In the genomic region with DNA sequence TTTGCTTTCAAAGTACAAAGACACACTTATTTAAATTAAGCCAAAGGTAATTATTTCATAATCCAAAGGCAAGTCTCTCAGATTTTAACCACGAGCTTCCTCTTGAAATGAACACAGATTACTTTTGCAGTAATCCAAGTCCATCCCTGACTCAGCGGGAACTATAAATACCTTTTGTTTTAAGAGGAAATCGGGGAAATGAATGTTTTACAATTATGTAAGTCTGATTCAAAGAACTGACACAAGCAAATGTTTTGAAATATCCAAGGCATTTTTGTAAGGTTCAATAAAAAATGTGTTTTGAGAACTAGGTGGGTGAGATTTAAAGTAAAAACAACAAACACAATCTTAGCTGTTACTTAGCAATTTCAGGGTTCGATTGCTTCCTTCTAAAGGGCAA, we compare ENCODE assay signal across 9 cellular contexts.
DNase-seq lines count a peak whose midpoint lies in the region; ATAC-seq and TF ChIP-seq lines count a peak whose summit lies in the region.
"Had no signal": no experiment of that assay in that cellular context is flagged by ENCODE, and none has a peak within 500 bp of the region (broad histone marks: within the 10 kb centered on the region; RNA-seq: fewer than 3 reads in every experiment).

No MANE protein-coding gene starts in this region.

- peaks cover 0 to 4% of the 10 kb centered on the region in 2 donors for H3K4me1 ChIP-seq in aorta (ENCODE audit: control insufficient read depth in 1 of 2, insufficient read depth in 2 of 2, low read length in 2 of 2)

- H3K27ac Mint-ChIP-seq in HFFc6 (peak overlapping the region; percentile 52), endothelial cell (ENCODE audit: unreplicated experiment) (no peak overlapping the region), WTC11 (no peak overlapping the region; the same call in 1 of the 2 replicates)
- H3K27ac Mint-ChIP-seq: brain had no signal

- intact Hi-C loops in aorta (cut with DNase I): loop anchor here in 1 of 2 donors (5.0 kb wide), 1 partner anchor 126 kb away; no protein-coding TSS in a partner anchor

- H3K9me3 Mint-ChIP-seq in HFFc6 (no peaks in the 10 kb centered on the region), endothelial cell (ENCODE audit: unreplicated experiment) (no peaks in the 10 kb centered on the region), WTC11 (no peaks in the 10 kb centered on the region; the same call in 1 of the 2 replicates)
- H3K9me3 Mint-ChIP-seq: brain had no signal

- TF ChIP-seq CTCF in AG09319 (IDR thresholded peaks at IDR 0.05; ENCODE audit: low read depth, low read length): no peak
- no peak for TF ChIP-seq CTCF in HFFc6 (IDR thresholded peaks at IDR 0.05)
- no peak for TF ChIP-seq CTCF in cardiac fibroblast (IDR thresholded peaks at IDR 0.05; ENCODE audit: low read depth, low read length)
- no peak for TF ChIP-seq CTCF in endothelial cell (IDR thresholded peaks at IDR 0.05; ENCODE audit: unreplicated experiment)
- TF ChIP-seq CTCF in WTC11 (IDR thresholded peaks at IDR 0.05): no peak

- no peaks in the 10 kb centered on the region for H3K9me3 ChIP-seq in aorta (ENCODE audit: control insufficient read depth, low read length)

- H3K4me1 Mint-ChIP-seq in HFFc6 (ENCODE audit: low read depth) (peaks cover 27% of the 10 kb centered on the region), endothelial cell (ENCODE audit: unreplicated experiment) (peaks cover 6% of the 10 kb centered on the region), WTC11 (peaks cover 16% of the 10 kb centered on the region)

- H3K36me3 Mint-ChIP-seq in HFFc6 (ENCODE audit: low read depth) (no peaks in the 10 kb centered on the region), endothelial cell (ENCODE audit: low read depth, unreplicated experiment) (no peaks in the 10 kb centered on the region), WTC11 (no peaks in the 10 kb centered on the region)
- H3K36me3 Mint-ChIP-seq: brain had no signal

- H3K36me3 ChIP-seq in aorta (ENCODE audit: control insufficient read depth in 1 of 2, insufficient read depth in 2 of 2, low read length in 1 of 2): no peaks in the 10 kb centered on the region

- ATAC-seq in aorta (ENCODE audit: low FRiP score) (no peak), WTC11 (no peak)

- no peaks in the 10 kb centered on the region for H3K27me3 ChIP-seq in aorta (ENCODE audit: control insufficient read depth in 1 of 2, insufficient read depth in 2 of 2, low read length in 1 of 2)

- H3K4me3 ChIP-seq in cardiac fibroblast (replicated peaks in 1 of 2; ENCODE audit: low read depth in 2 of 2, low read length in 2 of 2) (peak overlapping the region in 1 of 2 donors; percentile 9), aorta (ENCODE audit: low read length in 2 of 2) (peak overlapping the region in 1 of 2 donors; percentile 76)

- POLR2A ChIA-PET in WTC11 (lab: Charles Lee): no interaction called here

- peak; percentile 42 for DNase-seq in AG09319 (ENCODE audit: extremely low read depth, low read depth)
- DNase-seq in HFFc6: peak; percentile 20
- DNase-seq in cardiac fibroblast (ENCODE audit: low read depth in 2 of 2): peak; percentile 62 to 85
- DNase-seq in lung microvascular endothelial cell (ENCODE audit: low read depth in 2 of 2): peak; percentile 61 to 81
- DNase-seq in endothelial cell (ENCODE audit: low spot score): no peak
- DNase-seq in NCI-H1694 treated with DMSO at 0.1 percent for 48 hours (lab: John Stamatoyannopoulos, UW): no peak
- no peak for DNase-seq in aorta
- DNase-seq in WTC11 (ENCODE audit: low spot score): no peak

- CTCF ChIA-PET in WTC11 (lab: Charles Lee): no interaction called here

- peaks cover 1% of the 10 kb centered on the region; the same call in 1 of the 2 replicates for H3K27me3 Mint-ChIP-seq in HFFc6 (ENCODE audit: insufficient read depth)
- H3K27me3 Mint-ChIP-seq in endothelial cell (ENCODE audit: unreplicated experiment): no peaks in the 10 kb centered on the region
- H3K27me3 Mint-ChIP-seq in WTC11 (ENCODE audit: low read depth): no peaks in the 10 kb centered on the region

- no peak overlapping the region for H3K27ac ChIP-seq in aorta (ENCODE audit: low read depth in 1 of 2, low read length in 2 of 2)

- peak overlapping the region; percentile 40; the same call in 1 of the 2 replicates for H3K4me3 Mint-ChIP-seq in HFFc6
- H3K4me3 Mint-ChIP-seq in endothelial cell (ENCODE audit: unreplicated experiment): no peak overlapping the region
- no peak overlapping the region for H3K4me3 Mint-ChIP-seq in WTC11
- H3K4me3 Mint-ChIP-seq: brain had no signal

- WGBS in aorta, 2 donors: 3 to 5% methylated on average over 4 of the region's 4 CpGs

TF ChIP-seq in WTC11, 78 proteins besides CTCF, POLR2A, EP300 and RAD21:
- TF ChIP-seq, protein P1, sequence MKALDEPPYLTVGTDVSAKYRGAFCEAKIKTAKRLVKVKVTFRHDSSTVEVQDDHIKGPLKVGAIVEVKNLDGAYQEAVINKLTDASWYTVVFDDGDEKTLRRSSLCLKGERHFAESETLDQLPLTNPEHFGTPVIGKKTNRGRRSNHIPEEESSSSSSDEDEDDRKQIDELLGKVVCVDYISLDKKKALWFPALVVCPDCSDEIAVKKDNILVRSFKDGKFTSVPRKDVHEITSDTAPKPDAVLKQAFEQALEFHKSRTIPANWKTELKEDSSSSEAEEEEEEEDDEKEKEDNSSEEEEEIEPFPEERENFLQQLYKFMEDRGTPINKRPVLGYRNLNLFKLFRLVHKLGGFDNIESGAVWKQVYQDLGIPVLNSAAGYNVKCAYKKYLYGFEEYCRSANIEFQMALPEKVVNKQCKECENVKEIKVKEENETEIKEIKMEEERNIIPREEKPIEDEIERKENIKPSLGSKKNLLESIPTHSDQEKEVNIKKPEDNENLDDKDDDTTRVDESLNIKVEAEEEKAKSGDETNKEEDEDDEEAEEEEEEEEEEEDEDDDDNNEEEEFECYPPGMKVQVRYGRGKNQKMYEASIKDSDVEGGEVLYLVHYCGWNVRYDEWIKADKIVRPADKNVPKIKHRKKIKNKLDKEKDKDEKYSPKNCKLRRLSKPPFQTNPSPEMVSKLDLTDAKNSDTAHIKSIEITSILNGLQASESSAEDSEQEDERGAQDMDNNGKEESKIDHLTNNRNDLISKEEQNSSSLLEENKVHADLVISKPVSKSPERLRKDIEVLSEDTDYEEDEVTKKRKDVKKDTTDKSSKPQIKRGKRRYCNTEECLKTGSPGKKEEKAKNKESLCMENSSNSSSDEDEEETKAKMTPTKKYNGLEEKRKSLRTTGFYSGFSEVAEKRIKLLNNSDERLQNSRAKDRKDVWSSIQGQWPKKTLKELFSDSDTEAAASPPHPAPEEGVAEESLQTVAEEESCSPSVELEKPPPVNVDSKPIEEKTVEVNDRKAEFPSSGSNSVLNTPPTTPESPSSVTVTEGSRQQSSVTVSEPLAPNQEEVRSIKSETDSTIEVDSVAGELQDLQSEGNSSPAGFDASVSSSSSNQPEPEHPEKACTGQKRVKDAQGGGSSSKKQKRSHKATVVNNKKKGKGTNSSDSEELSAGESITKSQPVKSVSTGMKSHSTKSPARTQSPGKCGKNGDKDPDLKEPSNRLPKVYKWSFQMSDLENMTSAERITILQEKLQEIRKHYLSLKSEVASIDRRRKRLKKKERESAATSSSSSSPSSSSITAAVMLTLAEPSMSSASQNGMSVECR (CRISPR knock-in tag; IDR thresholded peaks at IDR 0.05; ENCODE audit: borderline replicate concordance): no peak
- TF ChIP-seq HMGA2 (CRISPR knock-in tag; IDR thresholded peaks at IDR 0.05) (no peak), GTF2I (CRISPR knock-in tag; conservative IDR thresholded peaks at IDR 0.05) (no peak), ZNF138 (CRISPR knock-in tag; conservative IDR thresholded peaks at IDR 0.05) (no peak), NR1H2 (CRISPR knock-in tag; IDR thresholded peaks at IDR 0.05) (no peak), CREB1 (CRISPR knock-in tag; IDR thresholded peaks at IDR 0.05) (no peak), RELA (CRISPR knock-in tag; IDR thresholded peaks at IDR 0.05; ENCODE audit: borderline replicate concordance) (no peak), JUN (CRISPR knock-in tag; IDR thresholded peaks at IDR 0.05) (no peak), TEAD1 (CRISPR knock-in tag; IDR thresholded peaks at IDR 0.05) (no peak), MYBL2 (CRISPR knock-in tag; IDR thresholded peaks at IDR 0.05) (no peak), EMX1 (CRISPR knock-in tag; IDR thresholded peaks at IDR 0.05) (no peak)
- TF ChIP-seq, protein P2, sequence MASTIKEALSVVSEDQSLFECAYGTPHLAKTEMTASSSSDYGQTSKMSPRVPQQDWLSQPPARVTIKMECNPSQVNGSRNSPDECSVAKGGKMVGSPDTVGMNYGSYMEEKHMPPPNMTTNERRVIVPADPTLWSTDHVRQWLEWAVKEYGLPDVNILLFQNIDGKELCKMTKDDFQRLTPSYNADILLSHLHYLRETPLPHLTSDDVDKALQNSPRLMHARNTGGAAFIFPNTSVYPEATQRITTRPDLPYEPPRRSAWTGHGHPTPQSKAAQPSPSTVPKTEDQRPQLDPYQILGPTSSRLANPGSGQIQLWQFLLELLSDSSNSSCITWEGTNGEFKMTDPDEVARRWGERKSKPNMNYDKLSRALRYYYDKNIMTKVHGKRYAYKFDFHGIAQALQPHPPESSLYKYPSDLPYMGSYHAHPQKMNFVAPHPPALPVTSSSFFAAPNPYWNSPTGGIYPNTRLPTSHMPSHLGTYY (CRISPR knock-in tag; IDR thresholded peaks at IDR 0.05): no peak
- TF ChIP-seq, protein P3, sequence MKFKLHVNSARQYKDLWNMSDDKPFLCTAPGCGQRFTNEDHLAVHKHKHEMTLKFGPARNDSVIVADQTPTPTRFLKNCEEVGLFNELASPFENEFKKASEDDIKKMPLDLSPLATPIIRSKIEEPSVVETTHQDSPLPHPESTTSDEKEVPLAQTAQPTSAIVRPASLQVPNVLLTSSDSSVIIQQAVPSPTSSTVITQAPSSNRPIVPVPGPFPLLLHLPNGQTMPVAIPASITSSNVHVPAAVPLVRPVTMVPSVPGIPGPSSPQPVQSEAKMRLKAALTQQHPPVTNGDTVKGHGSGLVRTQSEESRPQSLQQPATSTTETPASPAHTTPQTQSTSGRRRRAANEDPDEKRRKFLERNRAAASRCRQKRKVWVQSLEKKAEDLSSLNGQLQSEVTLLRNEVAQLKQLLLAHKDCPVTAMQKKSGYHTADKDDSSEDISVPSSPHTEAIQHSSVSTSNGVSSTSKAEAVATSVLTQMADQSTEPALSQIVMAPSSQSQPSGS (CRISPR knock-in tag; IDR thresholded peaks at IDR 0.05; ENCODE audit: borderline replicate concordance, low read depth): no peak
- TF ChIP-seq, protein P4, sequence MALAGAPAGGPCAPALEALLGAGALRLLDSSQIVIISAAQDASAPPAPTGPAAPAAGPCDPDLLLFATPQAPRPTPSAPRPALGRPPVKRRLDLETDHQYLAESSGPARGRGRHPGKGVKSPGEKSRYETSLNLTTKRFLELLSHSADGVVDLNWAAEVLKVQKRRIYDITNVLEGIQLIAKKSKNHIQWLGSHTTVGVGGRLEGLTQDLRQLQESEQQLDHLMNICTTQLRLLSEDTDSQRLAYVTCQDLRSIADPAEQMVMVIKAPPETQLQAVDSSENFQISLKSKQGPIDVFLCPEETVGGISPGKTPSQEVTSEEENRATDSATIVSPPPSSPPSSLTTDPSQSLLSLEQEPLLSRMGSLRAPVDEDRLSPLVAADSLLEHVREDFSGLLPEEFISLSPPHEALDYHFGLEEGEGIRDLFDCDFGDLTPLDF (CRISPR knock-in tag; IDR thresholded peaks at IDR 0.05): no peak

Comparison
In these comparisons a context has a peak if more than half of its experiments do, and no peak if none do; other contexts are left out.
1. DNase-seq: peak in AG09319 (single experiment), HFFc6 (single experiment), cardiac fibroblast (2 of 2) and lung microvascular endothelial cell (2 of 2); none in endothelial cell (single experiment), NCI-H1694 treated with DMSO at 0.1 percent for 48 hours (single experiment), aorta (0 of 2) and WTC11 (single experiment).